ENCODE assay signal across 1 cellular context in the genomic region with DNA sequence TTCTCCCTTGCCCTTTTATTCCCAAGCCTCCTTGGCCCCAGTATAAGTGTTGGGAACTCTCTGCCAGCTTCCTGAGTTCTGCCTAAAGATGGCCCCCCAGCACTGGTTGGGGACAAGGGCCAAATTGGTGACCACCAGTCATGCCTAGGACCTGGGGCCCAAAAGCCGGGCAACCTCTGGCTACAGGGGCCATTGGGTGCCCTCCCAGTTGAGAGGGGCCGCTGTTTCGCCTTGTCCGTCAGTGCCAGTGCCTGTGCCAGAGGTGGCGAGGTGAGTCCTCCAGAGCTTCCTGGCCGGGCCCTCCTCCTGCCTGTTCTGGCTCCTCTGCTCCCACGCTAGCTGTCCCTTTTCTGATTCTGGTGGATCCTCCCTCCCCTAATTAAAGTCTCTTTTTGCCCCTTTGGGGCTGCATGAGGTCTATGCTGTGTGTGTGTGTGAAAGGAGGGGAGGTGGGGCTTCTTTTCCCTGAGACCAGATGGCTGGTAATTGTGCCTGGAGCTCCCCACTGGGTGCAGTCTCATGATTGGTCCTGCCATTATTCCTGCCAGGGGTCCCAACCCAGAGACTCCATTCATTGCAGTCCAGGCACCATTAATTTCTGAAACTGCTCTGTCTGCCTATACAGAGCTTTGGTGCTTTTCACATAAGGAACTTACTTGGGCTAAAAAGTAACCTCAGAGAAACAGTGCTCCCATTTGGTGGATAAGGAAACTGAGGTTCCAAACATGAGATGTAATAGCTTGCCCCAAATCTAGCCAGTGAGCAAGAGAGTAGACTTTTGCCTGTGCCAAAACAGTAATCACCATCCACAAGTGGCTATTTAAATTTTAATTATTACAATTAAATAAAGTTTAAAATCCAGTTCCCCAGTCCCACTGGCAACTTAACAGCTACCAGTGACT.
TF ChIP-seq lines count a peak whose summit lies in the region.

No MANE protein-coding gene starts in this region.

TF ChIP-seq in IMR-90, 13 proteins besides CTCF, POLR2A, EP300 and RAD21:
- TF ChIP-seq RCOR1 (IDR thresholded peaks at IDR 0.05; ENCODE audit: insufficient replicate concordance, low read length) (no peak), CHD1 (IDR thresholded peaks at IDR 0.05; ENCODE audit: low read depth, low read length) (no peak), SMC3 (IDR thresholded peaks at IDR 0.05; ENCODE audit: low read depth, low read length) (no peak), BHLHE40 (IDR thresholded peaks at IDR 0.05; ENCODE audit: low read depth, low read length) (no peak), NFE2L2 (IDR thresholded peaks at IDR 0.05; ENCODE audit: low read depth, low read length) (no peak), MAFK (IDR thresholded peaks at IDR 0.05; ENCODE audit: low read depth, low read length) (no peak), MXI1 (IDR thresholded peaks at IDR 0.05; ENCODE audit: borderline replicate concordance, low read depth, low read length) (no peak), RFX5 (IDR thresholded peaks at IDR 0.05; ENCODE audit: low read depth, low read length) (no peak), FOS (IDR thresholded peaks at IDR 0.05; ENCODE audit: low read depth, low read length) (no peak), CEBPB (IDR thresholded peaks at IDR 0.05; ENCODE audit: low read depth, low read length) (no peak), MAZ (IDR thresholded peaks at IDR 0.05; ENCODE audit: borderline replicate concordance, low read depth, low read length) (no peak)
- TF ChIP-seq, protein P1, sequence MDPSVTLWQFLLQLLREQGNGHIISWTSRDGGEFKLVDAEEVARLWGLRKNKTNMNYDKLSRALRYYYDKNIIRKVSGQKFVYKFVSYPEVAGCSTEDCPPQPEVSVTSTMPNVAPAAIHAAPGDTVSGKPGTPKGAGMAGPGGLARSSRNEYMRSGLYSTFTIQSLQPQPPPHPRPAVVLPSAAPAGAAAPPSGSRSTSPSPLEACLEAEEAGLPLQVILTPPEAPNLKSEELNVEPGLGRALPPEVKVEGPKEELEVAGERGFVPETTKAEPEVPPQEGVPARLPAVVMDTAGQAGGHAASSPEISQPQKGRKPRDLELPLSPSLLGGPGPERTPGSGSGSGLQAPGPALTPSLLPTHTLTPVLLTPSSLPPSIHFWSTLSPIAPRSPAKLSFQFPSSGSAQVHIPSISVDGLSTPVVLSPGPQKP (IDR thresholded peaks at IDR 0.05; ENCODE audit: borderline replicate concordance, low read depth, low read length), result no peak
- TF ChIP-seq, protein P2, sequence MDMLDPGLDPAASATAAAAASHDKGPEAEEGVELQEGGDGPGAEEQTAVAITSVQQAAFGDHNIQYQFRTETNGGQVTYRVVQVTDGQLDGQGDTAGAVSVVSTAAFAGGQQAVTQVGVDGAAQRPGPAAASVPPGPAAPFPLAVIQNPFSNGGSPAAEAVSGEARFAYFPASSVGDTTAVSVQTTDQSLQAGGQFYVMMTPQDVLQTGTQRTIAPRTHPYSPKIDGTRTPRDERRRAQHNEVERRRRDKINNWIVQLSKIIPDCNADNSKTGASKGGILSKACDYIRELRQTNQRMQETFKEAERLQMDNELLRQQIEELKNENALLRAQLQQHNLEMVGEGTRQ (IDR thresholded peaks at IDR 0.05; ENCODE audit: low read depth, low read length), result no peak
